ENCODE assay signal across 8 cellular contexts in the genomic region with DNA sequence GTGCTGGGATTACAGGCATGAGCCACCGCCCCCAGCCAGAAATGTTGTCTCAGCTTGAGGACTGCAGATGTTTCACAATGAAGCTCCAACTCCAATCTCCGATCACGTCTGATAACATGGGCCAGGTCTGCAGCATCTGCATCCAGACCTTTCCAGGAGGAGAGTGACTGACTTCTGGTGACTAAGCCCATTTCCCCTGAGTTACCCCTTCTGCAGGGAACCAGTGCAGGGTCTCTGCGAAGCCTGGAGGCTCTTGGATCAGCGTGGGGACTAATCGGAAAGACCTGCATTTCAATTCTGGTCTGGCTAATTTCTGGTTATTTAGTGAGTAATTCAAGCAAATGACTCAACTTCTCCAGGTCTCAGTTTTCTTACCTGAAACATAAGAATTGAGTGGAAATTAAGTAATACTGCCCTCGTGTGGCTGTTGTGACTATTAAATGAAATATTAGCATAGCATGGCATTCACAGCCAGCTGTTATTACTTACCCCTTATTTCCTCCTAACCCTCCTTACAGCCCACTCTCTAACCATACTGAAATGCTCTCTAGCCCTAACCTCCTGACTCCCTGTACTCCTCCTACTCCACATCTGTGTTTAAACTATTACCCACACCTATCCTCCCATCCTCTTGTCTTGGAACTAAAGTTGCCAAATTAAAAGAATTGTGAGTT. TPM values are rescaled to one million over a fixed set of nuclear protein-coding genes. Genes with fewer than 3 reads are reported as not detected.
DNase-seq lines count a peak whose midpoint lies in the region; ATAC-seq, FAIRE-seq and TF ChIP-seq lines count a peak whose summit lies in the region.

No MANE protein-coding gene starts in this region.

- no peaks in the 10 kb centered on the region for H4K20me1 ChIP-seq in DND-41 (ENCODE audit: insufficient read depth, low read length)

- CTCF ChIA-PET in activated CD4-positive, alpha-beta memory T cell treated with anti-CD3 and anti-CD28 coated beads, Interleukin-2, amount 10 ng/mL, durations not matched to agents 7 days and 5 days (lab: Charles Lee) = interaction anchor here (0.8 to 13.0 kb wide), 21 partner anchors 8 to 322 kb away, joined by 3 to 180 read pairs (median 7); a partner anchor contains a TSS

- peak; percentile 50 for DNase-seq in DND-41
- peak; percentile 57 for DNase-seq in HCEC 1CT
- DNase-seq in NCI-H526 (lab: John Stamatoyannopoulos, UW) = peak; percentile 27 to 70
- peak; percentile 46 for DNase-seq in activated CD4-positive, alpha-beta memory T cell treated with anti-CD3 and anti-CD28 coated beads, Interleukin-2, amount 10 ng/mL, durations not matched to agents 7 days and 5 days
- DNase-seq in epithelial cell of esophagus (ENCODE audit: low read depth) = peak; percentile 90
- no peak for DNase-seq in natural killer cell treated with Interleukin-12 subunit alpha and Interleukin-12 subunit beta and Interleukin-15 and Interleukin-18, amount 100 ng/mL, for 72 hours (ENCODE audit: low spot score)
- DNase-seq in urothelium cell line (ENCODE audit: low spot score) = peak; percentile 39

- peak overlapping the region; percentile 80 for H3K27ac ChIP-seq in DND-41 (ENCODE audit: low read length)

- peak overlapping the region; percentile 28 for H3K9ac ChIP-seq in DND-41 (ENCODE audit: low read depth, low read length)

- ATAC-seq in DND-41 (ENCODE audit: insufficient read depth, low read depth) (peak; percentile 54), GM18505 (IDR thresholded peaks at IDR 0.05; ENCODE audit: unreplicated experiment) (no peak)
- peak in 1 of 2 donors; percentile 1 for ATAC-seq in natural killer cell treated with Interleukin-12 subunit alpha and Interleukin-12 subunit beta and Interleukin-15 and Interleukin-18, amount 100 ng/mL, for 72 hours

- POLR2A ChIA-PET in activated CD4-positive, alpha-beta memory T cell treated with anti-CD3 and anti-CD28 coated beads, Interleukin-2, amount 10 ng/mL, durations not matched to agents 7 days and 5 days (lab: Charles Lee) = interaction anchor here (1.0 to 7.0 kb wide), 15 partner anchors 8 to 339 kb away, joined by 3 to 128 read pairs (median 9); a partner anchor contains a TSS

- peaks cover under 1% of the 10 kb centered on the region for H3K9me3 Mint-ChIP-seq in activated CD4-positive, alpha-beta memory T cell treated with anti-CD3 and anti-CD28 coated beads, Interleukin-2, amount 10 ng/mL, durations not matched to agents 7 days and 5 days
- no peaks in the 10 kb centered on the region for H3K9me3 Mint-ChIP-seq in natural killer cell treated with Interleukin-12 subunit alpha and Interleukin-12 subunit beta and Interleukin-15 and Interleukin-18, amount 100 ng/mL, for 72 hours

- TF ChIP-seq POLR2A in GM18505 (IDR thresholded peaks at IDR 0.05; ENCODE audit: borderline replicate concordance, extremely low read depth, insufficient read depth, insufficient read length) = no peak

- peaks cover 72% of the 10 kb centered on the region for H3K4me1 Mint-ChIP-seq in activated CD4-positive, alpha-beta memory T cell treated with anti-CD3 and anti-CD28 coated beads, Interleukin-2, amount 10 ng/mL, durations not matched to agents 7 days and 5 days
- peaks cover 48 to 66% of the 10 kb centered on the region in 2 donors for H3K4me1 Mint-ChIP-seq in natural killer cell treated with Interleukin-12 subunit alpha and Interleukin-12 subunit beta and Interleukin-15 and Interleukin-18, amount 100 ng/mL, for 72 hours (ENCODE audit: low read depth in 2 of 2)

- H3K4me2 ChIP-seq in DND-41 (ENCODE audit: insufficient read depth, low read length) = peak overlapping the region; percentile 32; the same call in 1 of the 2 replicates

- peaks cover 53% of the 10 kb centered on the region for H3K4me1 ChIP-seq in DND-41 (ENCODE audit: insufficient read depth, low read length)

- no peaks in the 10 kb centered on the region for H3K27me3 Mint-ChIP-seq in activated CD4-positive, alpha-beta memory T cell treated with anti-CD3 and anti-CD28 coated beads, Interleukin-2, amount 10 ng/mL, durations not matched to agents 7 days and 5 days
- H3K27me3 Mint-ChIP-seq in natural killer cell treated with Interleukin-12 subunit alpha and Interleukin-12 subunit beta and Interleukin-15 and Interleukin-18, amount 100 ng/mL, for 72 hours = peaks cover 0 to 2% of the 10 kb centered on the region in 2 donors

- peaks cover 9% of the 10 kb centered on the region for H3K79me2 ChIP-seq in DND-41 (ENCODE audit: insufficient read depth, low read length)

- H3K36me3 Mint-ChIP-seq in activated CD4-positive, alpha-beta memory T cell treated with anti-CD3 and anti-CD28 coated beads, Interleukin-2, amount 10 ng/mL, durations not matched to agents 7 days and 5 days (ENCODE audit: low read depth) = peaks cover under 1% of the 10 kb centered on the region
- H3K36me3 Mint-ChIP-seq in natural killer cell treated with Interleukin-12 subunit alpha and Interleukin-12 subunit beta and Interleukin-15 and Interleukin-18, amount 100 ng/mL, for 72 hours = no peaks in the 10 kb centered on the region

- peak overlapping the region; percentile 46 for H2AFZ ChIP-seq in DND-41 (ENCODE audit: low read depth, low read length)

- no peaks in the 10 kb centered on the region for H3K9me3 ChIP-seq in DND-41 (ENCODE audit: insufficient read depth, low read length, severe bottlenecking)

- TF ChIP-seq CTCF in DND-41 (IDR thresholded peaks at IDR 0.05; ENCODE audit: borderline replicate concordance, extremely low read depth, low read length, poor library complexity, severe bottlenecking) = peak; percentile 71
- TF ChIP-seq CTCF in epithelial cell of esophagus (IDR thresholded peaks at IDR 0.05; ENCODE audit: insufficient read depth, low read depth, low read length, missing control alignments) = peak; percentile 44

- peak overlapping the region; percentile 94 for H3K27ac Mint-ChIP-seq in activated CD4-positive, alpha-beta memory T cell treated with anti-CD3 and anti-CD28 coated beads, Interleukin-2, amount 10 ng/mL, durations not matched to agents 7 days and 5 days
- peak overlapping the region; percentile 64 to 85 for H3K27ac Mint-ChIP-seq in natural killer cell treated with Interleukin-12 subunit alpha and Interleukin-12 subunit beta and Interleukin-15 and Interleukin-18, amount 100 ng/mL, for 72 hours

- H3K4me3 ChIP-seq in DND-41 (ENCODE audit: low read depth in 1 of 2, low read length in 2 of 2) (no peak overlapping the region), epithelial cell of esophagus (ENCODE audit: low read length) (no peak overlapping the region)

- H3K36me3 ChIP-seq in DND-41 (ENCODE audit: insufficient read depth, low read length) = no peaks in the 10 kb centered on the region

- H3K4me3 Mint-ChIP-seq in activated CD4-positive, alpha-beta memory T cell treated with anti-CD3 and anti-CD28 coated beads, Interleukin-2, amount 10 ng/mL, durations not matched to agents 7 days and 5 days = peak overlapping the region; percentile 4
- H3K4me3 Mint-ChIP-seq in natural killer cell treated with Interleukin-12 subunit alpha and Interleukin-12 subunit beta and Interleukin-15 and Interleukin-18, amount 100 ng/mL, for 72 hours = peak overlapping the region; percentile 75

- no peak for FAIRE-seq in urothelium cell line (lab: Jason Lieb, UNC)

- no peaks in the 10 kb centered on the region for H3K27me3 ChIP-seq in DND-41 (ENCODE audit: insufficient read depth, low read length, poor library complexity)

RNA-seq across cellular contexts. Expression of a gene that starts 2.2 kb away (rescaled TPM):
- total RNA-seq in activated CD4-positive, alpha-beta memory T cell treated with anti-CD3 and anti-CD28 coated beads, Interleukin-2, amount 10 ng/mL, durations not matched to agents 7 days and 5 days = 10 to 100 TPM; 27.1 to 32.1 TPM
- total RNA-seq in natural killer cell treated with Interleukin-12 subunit alpha and Interleukin-12 subunit beta and Interleukin-15 and Interleukin-18, amount 100 ng/mL, for 72 hours = 1 to 10 TPM; 9.0 to 9.6 TPM

RNA-seq across cellular contexts. Expression of a gene that starts 46.1 kb away (rescaled TPM):
- 10 to 100 TPM; 32.5 to 35.7 TPM for total RNA-seq in activated CD4-positive, alpha-beta memory T cell treated with anti-CD3 and anti-CD28 coated beads, Interleukin-2, amount 10 ng/mL, durations not matched to agents 7 days and 5 days
- total RNA-seq in natural killer cell treated with Interleukin-12 subunit alpha and Interleukin-12 subunit beta and Interleukin-15 and Interleukin-18, amount 100 ng/mL, for 72 hours = 10 to 100 TPM; 38.2 to 43.5 TPM

RNA-seq across cellular contexts. Expression of a gene that starts 57.0 kb away (rescaled TPM):
- 1 to 10 TPM; 2.0 to 2.2 TPM for total RNA-seq in activated CD4-positive, alpha-beta memory T cell treated with anti-CD3 and anti-CD28 coated beads, Interleukin-2, amount 10 ng/mL, durations not matched to agents 7 days and 5 days
- 1 to 10 TPM in 1 of 2 donors, under 1 TPM in 1; 0.28 to 1.3 TPM for total RNA-seq in natural killer cell treated with Interleukin-12 subunit alpha and Interleukin-12 subunit beta and Interleukin-15 and Interleukin-18, amount 100 ng/mL, for 72 hours
